ENCODE assay signal across 10 cellular contexts in the genomic region with DNA sequence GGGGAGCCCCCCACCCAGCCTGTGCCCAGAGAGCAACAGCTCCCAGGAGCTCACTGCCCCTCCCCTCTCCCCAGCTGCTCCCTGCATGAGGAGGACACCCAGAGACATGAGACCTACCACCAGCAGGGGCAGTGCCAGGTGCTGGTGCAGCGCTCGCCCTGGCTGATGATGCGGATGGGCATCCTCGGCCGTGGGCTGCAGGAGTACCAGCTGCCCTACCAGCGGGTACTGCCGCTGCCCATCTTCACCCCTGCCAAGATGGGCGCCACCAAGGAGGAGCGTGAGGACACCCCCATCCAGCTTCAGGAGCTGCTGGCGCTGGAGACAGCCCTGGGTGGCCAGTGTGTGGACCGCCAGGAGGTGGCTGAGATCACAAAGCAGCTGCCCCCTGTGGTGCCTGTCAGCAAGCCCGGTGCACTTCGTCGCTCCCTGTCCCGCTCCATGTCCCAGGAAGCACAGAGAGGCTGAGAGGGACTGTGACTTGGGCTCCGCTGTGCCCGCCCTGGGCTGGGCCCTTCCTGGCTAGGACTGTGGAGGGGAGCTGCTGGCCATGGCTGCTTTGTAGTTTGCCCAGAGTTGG. TPM values are rescaled to one million over a fixed set of nuclear protein-coding genes. Genes with fewer than 3 reads are reported as not detected.
DNase-seq lines count a peak whose midpoint lies in the region; ATAC-seq, FAIRE-seq and TF ChIP-seq lines count a peak whose summit lies in the region.
"Had no signal": no experiment of that assay in that cellular context is flagged by ENCODE, and none has a peak within 500 bp of the region (broad histone marks: within the 10 kb centered on the region; RNA-seq: fewer than 3 reads in every experiment).

No MANE protein-coding gene starts in this region.

- CTCF ChIA-PET in Calu3 (lab: Charles Lee) = interaction anchor here (0.6 to 161.2 kb wide), 23 partner anchors 45 to 435 kb away, joined by 3 to 42089 read pairs (median 7); partner anchors contain the start of genes ERBB2, GRB7, GSDMA and GSDMB
- CTCF ChIA-PET in A673 (lab: Charles Lee) = no interaction called here

- H3K27me3 Mint-ChIP-seq in Calu3 (ENCODE audit: unreplicated experiment) (peaks cover 57% of the 10 kb centered on the region), chondrocyte (ENCODE audit: low read depth) (peaks cover 14% of the 10 kb centered on the region), naive B cell (peaks cover 5 to 21% (median 10%) of the 10 kb centered on the region in 3 donors)

- ATAC-seq in naive B cell (ENCODE audit: low read depth in 2 of 2) = peak; percentile 15 to 29
- ATAC-seq in HG03378 (IDR thresholded peaks at IDR 0.05; ENCODE audit: unreplicated experiment) = no peak
- ATAC-seq in GM18870 (IDR thresholded peaks at IDR 0.05; ENCODE audit: unreplicated experiment) = no peak

- H3K36me3 Mint-ChIP-seq in Calu3 (ENCODE audit: insufficient read depth, unreplicated experiment) (peaks cover 82% of the 10 kb centered on the region), chondrocyte (ENCODE audit: low read depth) (peaks cover 5% of the 10 kb centered on the region), naive B cell (peaks cover 0 to 9% of the 10 kb centered on the region in 2 donors)

- H3K27me3 ChIP-seq in A673 (replicated peaks; ENCODE audit: insufficient read depth, low read depth, low read length, poor library complexity) = no peaks in the 10 kb centered on the region

- no peak overlapping the region for H3K27ac ChIP-seq in A673 (ENCODE audit: low read depth, low read length, poor library complexity, severe bottlenecking)
- H3K27ac ChIP-seq: HL-60 had no signal

- intact Hi-C loops in Calu3 (cut with micrococcal nuclease; ENCODE audit: unreplicated experiment) (no loop called here), A673 (cut with micrococcal nuclease; ENCODE audit: unreplicated experiment) (no loop called here)

- H3K4me1 Mint-ChIP-seq in Calu3 (ENCODE audit: low read depth, unreplicated experiment) (peaks cover 62% of the 10 kb centered on the region), chondrocyte (ENCODE audit: low read depth) (peaks cover 38% of the 10 kb centered on the region), naive B cell (peaks cover 25 to 57% (median 38%) of the 10 kb centered on the region in 3 donors)

- no peaks in the 10 kb centered on the region for H3K9me3 ChIP-seq in A673 (ENCODE audit: low read depth, low read length, poor library complexity, severe bottlenecking)

- BruUV-seq in Calu3 (replicated peaks; lab: Mats Ljungman, UMichigan) = no TSS peak
- no TSS peak for BruUV-seq in A673 (replicated peaks; lab: Mats Ljungman, UMichigan)

- POLR2A ChIA-PET in A673 (lab: Charles Lee; ENCODE audit: low non-redundant PET) = no interaction called here

- H3K9me3 Mint-ChIP-seq in Calu3 (ENCODE audit: low read depth, unreplicated experiment) (no peaks in the 10 kb centered on the region), chondrocyte (ENCODE audit: low read depth) (no peaks in the 10 kb centered on the region), naive B cell (no peaks in the 10 kb centered on the region)

- H3K4me3 ChIP-seq in A673 (ENCODE audit: low read depth, low read length, poor library complexity, severe bottlenecking) = no peak overlapping the region

- TF ChIP-seq CTCF in Calu3 (IDR thresholded peaks at IDR 0.05; ENCODE audit: unreplicated experiment) (no peak), chondrocyte (IDR thresholded peaks at IDR 0.05) (peak; percentile 54), A673 (conservative IDR thresholded peaks at IDR 0.05; ENCODE audit: low read depth, low read length) (no peak), D721Med (IDR thresholded peaks at IDR 0.05; ENCODE audit: insufficient read depth, missing control alignments) (no peak)

- peak overlapping the region; percentile 28 for H3K4me3 Mint-ChIP-seq in Calu3 (ENCODE audit: low read depth, unreplicated experiment)
- H3K4me3 Mint-ChIP-seq in chondrocyte (ENCODE audit: unreplicated experiment) = no peak overlapping the region
- H3K4me3 Mint-ChIP-seq in naive B cell = peak overlapping the region in 1 of 8 donors; percentile 45

- H3K36me3 ChIP-seq in A673 (ENCODE audit: insufficient read depth, low read length, poor library complexity, severe bottlenecking) = no peaks in the 10 kb centered on the region

- DNase-seq in Calu3 (peak; percentile 100), NCI-H1092 treated with DMSO at 0.1 percent for 48 hours (lab: John Stamatoyannopoulos, UW) (peak; percentile 46), chondrocyte (ENCODE audit: low spot score) (no peak), naive B cell (no peak), A673 (ENCODE audit: low spot score) (no peak), D721Med (ENCODE audit: insufficient read length, low spot score) (no peak)

- no peaks in the 10 kb centered on the region for H3K4me1 ChIP-seq in A673 (ENCODE audit: insufficient read depth, low read length, poor library complexity, severe bottlenecking)

- H3K27ac Mint-ChIP-seq in Calu3 (ENCODE audit: unreplicated experiment) = peak overlapping the region; percentile 8
- H3K27ac Mint-ChIP-seq in chondrocyte (ENCODE audit: unreplicated experiment) = no peak overlapping the region
- H3K27ac Mint-ChIP-seq in naive B cell = no peak overlapping the region

- no peak for FAIRE-seq in D721Med (lab: Jason Lieb, UNC)

RNA-seq across cellular contexts. Expression of gene TCAP, which starts 0.6 kb away (rescaled TPM):
- total RNA-seq in Calu3 (2022) (51.5 and 61.1 TPM in 2 replicates), chondrocyte (0.64 to 1.3 TPM (median 0.77 TPM) in 3 replicates), A673 (2021) (0.54 and 0.79 TPM in 2 replicates)
- polyA plus RNA-seq in naive B cell (ENCODE audit: low read depth in 6 of 6) = under 1 TPM in 3 of 6 donors, not detected in 3; 0.12 to 0.25 (median 0.24) TPM

RNA-seq across cellular contexts. Expression of gene PNMT, which starts 2.5 kb away (rescaled TPM):
- total RNA-seq in Calu3 (2022) (1.3 and 3.2 TPM in 2 replicates), chondrocyte (0.22 to 2.7 TPM (median 0.46 TPM) in 3 replicates), A673 (2021) (not detected in 2 replicates)
- not detected for polyA plus RNA-seq in naive B cell (ENCODE audit: low read depth in 6 of 6)
- total RNA-seq: T-helper 1 cell treated with Interleukin-12 subunit alpha and Interleukin-12 subunit beta and Interleukin-4 antibody, amounts not matched to agents 30 ng/mL and 1 ng/mL, for 36 hours had no signal

RNA-seq across cellular contexts. Expression of gene PGAP3, which starts 22.1 kb away (rescaled TPM):
- 1,186 and 1,276 TPM in 2 replicates for total RNA-seq in Calu3 (2022)
- 20.2 to 38.1 TPM (median 24.9 TPM) in 3 replicates for total RNA-seq in chondrocyte
- polyA plus RNA-seq in naive B cell (ENCODE audit: low read depth in 6 of 6) = 10 to 100 TPM in 2 of 6 donors, 1 to 10 TPM in 4; 7.2 to 18.2 (median 9.1) TPM
- 3.6 and 7.6 TPM in 2 replicates for total RNA-seq in A673 (2021)

RNA-seq across cellular contexts. Expression of gene STARD3, which starts 28.8 kb away (rescaled TPM):
- total RNA-seq in Calu3 (2022) (2,579 and 2,697 TPM in 2 replicates), chondrocyte (39.8 to 49.6 TPM (median 42.3 TPM) in 3 replicates), A673 (2021) (21.3 and 31.4 TPM in 2 replicates)
- 10 to 100 TPM; 30.7 to 53.7 (median 42.0) TPM for polyA plus RNA-seq in naive B cell (ENCODE audit: low read depth in 6 of 6)

RNA-seq across cellular contexts. Expression of gene ERBB2, which starts 34.1 kb away (rescaled TPM):
- total RNA-seq in Calu3 (2022) = 4,829 and 4,830 TPM in 2 replicates
- total RNA-seq in chondrocyte = 86.0 to 94.3 TPM (median 90.5 TPM) in 3 replicates
- 1 to 10 TPM in 3 of 6 donors, under 1 TPM in 3; 0.20 to 3.0 (median 1.1) TPM for polyA plus RNA-seq in naive B cell (ENCODE audit: low read depth in 6 of 6)
- total RNA-seq in A673 (2021) = 11.1 and 17.8 TPM in 2 replicates

Comparison
In these comparisons a context has a peak if more than half of its experiments do, and no peak if none do; other contexts are left out.
1. DNase-seq: peak in Calu3 (single experiment) and NCI-H1092 treated with DMSO at 0.1 percent for 48 hours (single experiment); none in chondrocyte (single experiment), naive B cell (single experiment), A673 (single experiment) and D721Med (single experiment).
2. ATAC-seq: peak in naive B cell (2 of 2); none in HG03378 (single experiment) and GM18870 (single experiment).
3. RNA of gene TCAP, which starts 0.6 kb away (total RNA-seq): 51.5 to 61.1 TPM in Calu3; 0.64 to 1.3 TPM in chondrocyte and 0.54 to 0.79 TPM in A673; every median in the first group is over 10 times any median in the second.
4. RNA of gene PGAP3, which starts 22.1 kb away (total RNA-seq): 1,186 to 1,276 TPM in Calu3; 20.2 to 38.1 TPM in chondrocyte and 3.6 to 7.6 TPM in A673; every median in the first group is over 10 times any median in the second.